In genomic region chr15:58773024-58773423, GRCh38 we compare ENCODE assay signal across 1 cellular context.
TF ChIP-seq lines count a peak whose summit lies in the region.

No MANE protein-coding gene starts in this region.

TF ChIP-seq in HCT116, 20 proteins besides CTCF, POLR2A, EP300 and RAD21 (continued from another document):
- no peak for TF ChIP-seq ZBTB33 (IDR thresholded peaks at IDR 0.05; ENCODE audit: extremely low read depth, insufficient replicate concordance, low read length)
- TF ChIP-seq YY1 (IDR thresholded peaks at IDR 0.05; ENCODE audit: extremely low read depth, insufficient replicate concordance, low read depth, low read length), result no peak
- TF ChIP-seq EGR1 (IDR thresholded peaks at IDR 0.05; ENCODE audit: low read depth), result no peak
- no peak for TF ChIP-seq SP1 (IDR thresholded peaks at IDR 0.05; ENCODE audit: low read depth)
